ENCODE assay signal across 2 cellular contexts in the genomic region with DNA sequence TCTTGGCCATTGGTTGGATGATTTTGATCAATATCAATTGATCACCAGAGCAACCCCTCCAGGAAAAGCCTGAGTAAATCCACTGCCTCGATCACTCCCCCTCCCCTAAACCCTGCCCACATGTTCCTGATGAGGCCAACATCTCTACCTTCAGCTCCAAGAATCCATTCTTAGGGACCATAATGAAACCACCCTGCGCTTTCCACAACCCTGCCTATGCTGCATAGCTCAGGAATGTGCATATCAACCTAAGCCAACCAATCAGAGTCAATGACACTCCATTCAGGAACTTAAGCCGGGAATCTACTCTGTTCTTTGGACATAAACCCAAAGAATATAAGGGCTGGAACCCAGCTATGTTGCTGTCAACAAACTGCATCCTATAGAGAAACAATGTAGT.
TF ChIP-seq lines count a peak whose summit lies in the region.

No MANE protein-coding gene starts in this region.

TF ChIP-seq in SK-N-SH treated with all-trans-retinoic acid at 6 μM for 48 hours, 23 proteins besides CTCF, POLR2A, EP300 and RAD21 (continued from another document):
- TF ChIP-seq, protein P1, sequence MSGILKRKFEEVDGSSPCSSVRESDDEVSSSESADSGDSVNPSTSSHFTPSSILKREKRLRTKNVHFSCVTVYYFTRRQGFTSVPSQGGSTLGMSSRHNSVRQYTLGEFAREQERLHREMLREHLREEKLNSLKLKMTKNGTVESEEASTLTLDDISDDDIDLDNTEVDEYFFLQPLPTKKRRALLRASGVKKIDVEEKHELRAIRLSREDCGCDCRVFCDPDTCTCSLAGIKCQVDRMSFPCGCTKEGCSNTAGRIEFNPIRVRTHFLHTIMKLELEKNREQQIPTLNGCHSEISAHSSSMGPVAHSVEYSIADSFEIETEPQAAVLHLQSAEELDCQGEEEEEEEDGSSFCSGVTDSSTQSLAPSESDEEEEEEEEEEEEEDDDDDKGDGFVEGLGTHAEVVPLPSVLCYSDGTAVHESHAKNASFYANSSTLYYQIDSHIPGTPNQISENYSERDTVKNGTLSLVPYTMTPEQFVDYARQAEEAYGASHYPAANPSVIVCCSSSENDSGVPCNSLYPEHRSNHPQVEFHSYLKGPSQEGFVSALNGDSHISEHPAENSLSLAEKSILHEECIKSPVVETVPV (CRISPR knock-in tag; IDR thresholded peaks at IDR 0.05) = no peak
- TF ChIP-seq RARB (CRISPR knock-in tag; IDR thresholded peaks at IDR 0.05) (no peak), CSDC2 (CRISPR knock-in tag; IDR thresholded peaks at IDR 0.05) (no peak), TOX (CRISPR knock-in tag; IDR thresholded peaks at IDR 0.05; ENCODE audit: borderline replicate concordance) (no peak), OSR1 (CRISPR knock-in tag; IDR thresholded peaks at IDR 0.05) (no peak), ZFP30 (CRISPR knock-in tag; IDR thresholded peaks at IDR 0.05) (no peak), ZNF70 (CRISPR knock-in tag; IDR thresholded peaks at IDR 0.05) (no peak), ZFP3 (CRISPR knock-in tag; IDR thresholded peaks at IDR 0.05) (no peak), PPARA (CRISPR knock-in tag; IDR thresholded peaks at IDR 0.05; ENCODE audit: borderline replicate concordance) (no peak), BACH2 (CRISPR knock-in tag; IDR thresholded peaks at IDR 0.05; ENCODE audit: borderline replicate concordance) (no peak), SNAI2 (CRISPR knock-in tag; IDR thresholded peaks at IDR 0.05) (no peak)
- TF ChIP-seq, protein P2, sequence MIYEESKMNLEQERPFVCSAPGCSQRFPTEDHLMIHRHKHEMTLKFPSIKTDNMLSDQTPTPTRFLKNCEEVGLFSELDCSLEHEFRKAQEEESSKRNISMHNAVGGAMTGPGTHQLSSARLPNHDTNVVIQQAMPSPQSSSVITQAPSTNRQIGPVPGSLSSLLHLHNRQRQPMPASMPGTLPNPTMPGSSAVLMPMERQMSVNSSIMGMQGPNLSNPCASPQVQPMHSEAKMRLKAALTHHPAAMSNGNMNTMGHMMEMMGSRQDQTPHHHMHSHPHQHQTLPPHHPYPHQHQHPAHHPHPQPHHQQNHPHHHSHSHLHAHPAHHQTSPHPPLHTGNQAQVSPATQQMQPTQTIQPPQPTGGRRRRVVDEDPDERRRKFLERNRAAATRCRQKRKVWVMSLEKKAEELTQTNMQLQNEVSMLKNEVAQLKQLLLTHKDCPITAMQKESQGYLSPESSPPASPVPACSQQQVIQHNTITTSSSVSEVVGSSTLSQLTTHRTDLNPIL (CRISPR knock-in tag; IDR thresholded peaks at IDR 0.05; ENCODE audit: low read depth) = no peak
- TF ChIP-seq, protein P3, sequence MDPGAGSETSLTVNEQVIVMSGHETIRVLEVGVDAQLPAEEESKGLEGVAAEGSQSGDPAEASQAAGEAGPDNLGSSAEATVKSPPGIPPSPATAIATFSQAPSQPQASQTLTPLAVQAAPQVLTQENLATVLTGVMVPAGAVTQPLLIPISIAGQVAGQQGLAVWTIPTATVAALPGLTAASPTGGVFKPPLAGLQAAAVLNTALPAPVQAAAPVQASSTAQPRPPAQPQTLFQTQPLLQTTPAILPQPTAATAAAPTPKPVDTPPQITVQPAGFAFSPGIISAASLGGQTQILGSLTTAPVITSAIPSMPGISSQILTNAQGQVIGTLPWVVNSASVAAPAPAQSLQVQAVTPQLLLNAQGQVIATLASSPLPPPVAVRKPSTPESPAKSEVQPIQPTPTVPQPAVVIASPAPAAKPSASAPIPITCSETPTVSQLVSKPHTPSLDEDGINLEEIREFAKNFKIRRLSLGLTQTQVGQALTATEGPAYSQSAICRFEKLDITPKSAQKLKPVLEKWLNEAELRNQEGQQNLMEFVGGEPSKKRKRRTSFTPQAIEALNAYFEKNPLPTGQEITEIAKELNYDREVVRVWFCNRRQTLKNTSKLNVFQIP (CRISPR knock-in tag; IDR thresholded peaks at IDR 0.05; ENCODE audit: borderline replicate concordance, low read depth) = no peak
- TF ChIP-seq, protein P4, sequence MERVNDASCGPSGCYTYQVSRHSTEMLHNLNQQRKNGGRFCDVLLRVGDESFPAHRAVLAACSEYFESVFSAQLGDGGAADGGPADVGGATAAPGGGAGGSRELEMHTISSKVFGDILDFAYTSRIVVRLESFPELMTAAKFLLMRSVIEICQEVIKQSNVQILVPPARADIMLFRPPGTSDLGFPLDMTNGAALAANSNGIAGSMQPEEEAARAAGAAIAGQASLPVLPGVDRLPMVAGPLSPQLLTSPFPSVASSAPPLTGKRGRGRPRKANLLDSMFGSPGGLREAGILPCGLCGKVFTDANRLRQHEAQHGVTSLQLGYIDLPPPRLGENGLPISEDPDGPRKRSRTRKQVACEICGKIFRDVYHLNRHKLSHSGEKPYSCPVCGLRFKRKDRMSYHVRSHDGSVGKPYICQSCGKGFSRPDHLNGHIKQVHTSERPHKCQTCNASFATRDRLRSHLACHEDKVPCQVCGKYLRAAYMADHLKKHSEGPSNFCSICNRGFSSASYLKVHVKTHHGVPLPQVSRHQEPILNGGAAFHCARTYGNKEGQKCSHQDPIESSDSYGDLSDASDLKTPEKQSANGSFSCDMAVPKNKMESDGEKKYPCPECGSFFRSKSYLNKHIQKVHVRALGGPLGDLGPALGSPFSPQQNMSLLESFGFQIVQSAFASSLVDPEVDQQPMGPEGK (CRISPR knock-in tag; IDR thresholded peaks at IDR 0.05; ENCODE audit: borderline replicate concordance) = no peak

TF ChIP-seq in SK-N-SH, 30 proteins besides CTCF, POLR2A, EP300 and RAD21 (continued from another document):
- TF ChIP-seq, protein P5, sequence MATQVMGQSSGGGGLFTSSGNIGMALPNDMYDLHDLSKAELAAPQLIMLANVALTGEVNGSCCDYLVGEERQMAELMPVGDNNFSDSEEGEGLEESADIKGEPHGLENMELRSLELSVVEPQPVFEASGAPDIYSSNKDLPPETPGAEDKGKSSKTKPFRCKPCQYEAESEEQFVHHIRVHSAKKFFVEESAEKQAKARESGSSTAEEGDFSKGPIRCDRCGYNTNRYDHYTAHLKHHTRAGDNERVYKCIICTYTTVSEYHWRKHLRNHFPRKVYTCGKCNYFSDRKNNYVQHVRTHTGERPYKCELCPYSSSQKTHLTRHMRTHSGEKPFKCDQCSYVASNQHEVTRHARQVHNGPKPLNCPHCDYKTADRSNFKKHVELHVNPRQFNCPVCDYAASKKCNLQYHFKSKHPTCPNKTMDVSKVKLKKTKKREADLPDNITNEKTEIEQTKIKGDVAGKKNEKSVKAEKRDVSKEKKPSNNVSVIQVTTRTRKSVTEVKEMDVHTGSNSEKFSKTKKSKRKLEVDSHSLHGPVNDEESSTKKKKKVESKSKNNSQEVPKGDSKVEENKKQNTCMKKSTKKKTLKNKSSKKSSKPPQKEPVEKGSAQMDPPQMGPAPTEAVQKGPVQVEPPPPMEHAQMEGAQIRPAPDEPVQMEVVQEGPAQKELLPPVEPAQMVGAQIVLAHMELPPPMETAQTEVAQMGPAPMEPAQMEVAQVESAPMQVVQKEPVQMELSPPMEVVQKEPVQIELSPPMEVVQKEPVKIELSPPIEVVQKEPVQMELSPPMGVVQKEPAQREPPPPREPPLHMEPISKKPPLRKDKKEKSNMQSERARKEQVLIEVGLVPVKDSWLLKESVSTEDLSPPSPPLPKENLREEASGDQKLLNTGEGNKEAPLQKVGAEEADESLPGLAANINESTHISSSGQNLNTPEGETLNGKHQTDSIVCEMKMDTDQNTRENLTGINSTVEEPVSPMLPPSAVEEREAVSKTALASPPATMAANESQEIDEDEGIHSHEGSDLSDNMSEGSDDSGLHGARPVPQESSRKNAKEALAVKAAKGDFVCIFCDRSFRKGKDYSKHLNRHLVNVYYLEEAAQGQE (IDR thresholded peaks at IDR 0.05; ENCODE audit: low read depth, low read length) = no peak
- no peak for TF ChIP-seq MEF2A (IDR thresholded peaks at IDR 0.05; ENCODE audit: borderline replicate concordance, low read depth)
- TF ChIP-seq RCOR1 (IDR thresholded peaks at IDR 0.05; ENCODE audit: low read length) = no peak
- TF ChIP-seq CHD2 (IDR thresholded peaks at IDR 0.05; ENCODE audit: low read length, partially characterized antibody) = no peak
- TF ChIP-seq, protein P6, sequence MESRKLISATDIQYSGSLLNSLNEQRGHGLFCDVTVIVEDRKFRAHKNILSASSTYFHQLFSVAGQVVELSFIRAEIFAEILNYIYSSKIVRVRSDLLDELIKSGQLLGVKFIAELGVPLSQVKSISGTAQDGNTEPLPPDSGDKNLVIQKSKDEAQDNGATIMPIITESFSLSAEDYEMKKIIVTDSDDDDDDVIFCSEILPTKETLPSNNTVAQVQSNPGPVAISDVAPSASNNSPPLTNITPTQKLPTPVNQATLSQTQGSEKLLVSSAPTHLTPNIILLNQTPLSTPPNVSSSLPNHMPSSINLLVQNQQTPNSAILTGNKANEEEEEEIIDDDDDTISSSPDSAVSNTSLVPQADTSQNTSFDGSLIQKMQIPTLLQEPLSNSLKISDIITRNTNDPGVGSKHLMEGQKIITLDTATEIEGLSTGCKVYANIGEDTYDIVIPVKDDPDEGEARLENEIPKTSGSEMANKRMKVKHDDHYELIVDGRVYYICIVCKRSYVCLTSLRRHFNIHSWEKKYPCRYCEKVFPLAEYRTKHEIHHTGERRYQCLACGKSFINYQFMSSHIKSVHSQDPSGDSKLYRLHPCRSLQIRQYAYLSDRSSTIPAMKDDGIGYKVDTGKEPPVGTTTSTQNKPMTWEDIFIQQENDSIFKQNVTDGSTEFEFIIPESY (IDR thresholded peaks at IDR 0.05; ENCODE audit: borderline replicate concordance, low read depth) = no peak
- TF ChIP-seq NRF1 (IDR thresholded peaks at IDR 0.05; ENCODE audit: low read depth, low read length) = no peak
- TF ChIP-seq ELF1 (IDR thresholded peaks at IDR 0.05) = no peak
- no peak for TF ChIP-seq POLR2AphosphoS5 (IDR thresholded peaks at IDR 0.05; ENCODE audit: low read depth, low read length)
- no peak for TF ChIP-seq SIN3A (IDR thresholded peaks at IDR 0.05; ENCODE audit: borderline replicate concordance, low read depth, low read length)
- TF ChIP-seq YY1 (IDR thresholded peaks at IDR 0.05; ENCODE audit: low read depth) = no peak
- TF ChIP-seq TEAD4 (IDR thresholded peaks at IDR 0.05; ENCODE audit: borderline replicate concordance, insufficient read depth) = no peak
- TF ChIP-seq, protein P7, sequence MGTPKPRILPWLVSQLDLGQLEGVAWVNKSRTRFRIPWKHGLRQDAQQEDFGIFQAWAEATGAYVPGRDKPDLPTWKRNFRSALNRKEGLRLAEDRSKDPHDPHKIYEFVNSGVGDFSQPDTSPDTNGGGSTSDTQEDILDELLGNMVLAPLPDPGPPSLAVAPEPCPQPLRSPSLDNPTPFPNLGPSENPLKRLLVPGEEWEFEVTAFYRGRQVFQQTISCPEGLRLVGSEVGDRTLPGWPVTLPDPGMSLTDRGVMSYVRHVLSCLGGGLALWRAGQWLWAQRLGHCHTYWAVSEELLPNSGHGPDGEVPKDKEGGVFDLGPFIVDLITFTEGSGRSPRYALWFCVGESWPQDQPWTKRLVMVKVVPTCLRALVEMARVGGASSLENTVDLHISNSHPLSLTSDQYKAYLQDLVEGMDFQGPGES (IDR thresholded peaks at IDR 0.05; ENCODE audit: low read depth, low read length) = no peak
- TF ChIP-seq TCF12 (IDR thresholded peaks at IDR 0.05) = no peak
- no peak for TF ChIP-seq RXRA (IDR thresholded peaks at IDR 0.05; ENCODE audit: borderline replicate concordance, low read depth)
- TF ChIP-seq FOXM1 (IDR thresholded peaks at IDR 0.05; ENCODE audit: low read depth) = no peak
- no peak for TF ChIP-seq SMC3 (IDR thresholded peaks at IDR 0.05; ENCODE audit: low read depth, low read length)
- TF ChIP-seq, protein P8, sequence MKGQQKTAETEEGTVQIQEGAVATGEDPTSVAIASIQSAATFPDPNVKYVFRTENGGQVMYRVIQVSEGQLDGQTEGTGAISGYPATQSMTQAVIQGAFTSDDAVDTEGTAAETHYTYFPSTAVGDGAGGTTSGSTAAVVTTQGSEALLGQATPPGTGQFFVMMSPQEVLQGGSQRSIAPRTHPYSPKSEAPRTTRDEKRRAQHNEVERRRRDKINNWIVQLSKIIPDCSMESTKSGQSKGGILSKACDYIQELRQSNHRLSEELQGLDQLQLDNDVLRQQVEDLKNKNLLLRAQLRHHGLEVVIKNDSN (IDR thresholded peaks at IDR 0.05; ENCODE audit: borderline replicate concordance, low read depth) = no peak
- TF ChIP-seq, protein P9, sequence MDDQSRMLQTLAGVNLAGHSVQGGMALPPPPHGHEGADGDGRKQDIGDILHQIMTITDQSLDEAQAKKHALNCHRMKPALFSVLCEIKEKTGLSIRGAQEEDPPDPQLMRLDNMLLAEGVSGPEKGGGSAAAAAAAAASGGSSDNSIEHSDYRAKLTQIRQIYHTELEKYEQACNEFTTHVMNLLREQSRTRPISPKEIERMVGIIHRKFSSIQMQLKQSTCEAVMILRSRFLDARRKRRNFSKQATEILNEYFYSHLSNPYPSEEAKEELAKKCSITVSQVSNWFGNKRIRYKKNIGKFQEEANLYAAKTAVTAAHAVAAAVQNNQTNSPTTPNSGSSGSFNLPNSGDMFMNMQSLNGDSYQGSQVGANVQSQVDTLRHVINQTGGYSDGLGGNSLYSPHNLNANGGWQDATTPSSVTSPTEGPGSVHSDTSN (IDR thresholded peaks at IDR 0.05) = no peak
